17 cellular contexts compared by ENCODE assay signal in genomic region chr18:63306249-63306648, GRCh38. TPM values are rescaled to one million over a fixed set of nuclear protein-coding genes. Genes with fewer than 3 reads are reported as not detected.
DNase-seq lines count a peak whose midpoint lies in the region; ATAC-seq and TF ChIP-seq lines count a peak whose summit lies in the region.
"Had no signal": no experiment of that assay in that cellular context is flagged by ENCODE, and none has a peak within 500 bp of the region (broad histone marks: within the 10 kb centered on the region; RNA-seq: fewer than 3 reads in every experiment).

No MANE protein-coding gene starts in this region.

- H3K4me3 Mint-ChIP-seq in activated CD4-positive, alpha-beta T cell treated with anti-CD3 and anti-CD28 coated beads, Interleukin-2, amount 10 ng/mL, durations not matched to agents 7 days and 5 days = no peak overlapping the region
- H3K4me3 Mint-ChIP-seq in activated naive CD8-positive, alpha-beta T cell treated with anti-CD3 and anti-CD28 coated beads for 36 hours = no peak overlapping the region
- H3K4me3 Mint-ChIP-seq in GM23338 = no peak overlapping the region
- H3K4me3 Mint-ChIP-seq: endodermal cell had no signal

- H3K9me3 Mint-ChIP-seq in activated CD4-positive, alpha-beta T cell treated with anti-CD3 and anti-CD28 coated beads, Interleukin-2, amount 10 ng/mL, durations not matched to agents 7 days and 5 days = no peaks in the 10 kb centered on the region
- no peaks in the 10 kb centered on the region for H3K9me3 Mint-ChIP-seq in activated naive CD8-positive, alpha-beta T cell treated with anti-CD3 and anti-CD28 coated beads for 36 hours
- no peaks in the 10 kb centered on the region for H3K9me3 Mint-ChIP-seq in GM23338
- H3K9me3 Mint-ChIP-seq: endodermal cell had no signal

- H3K4me1 ChIP-seq in GM23338 (ENCODE audit: insufficient read depth) = no peaks in the 10 kb centered on the region
- H3K4me1 ChIP-seq: SJCRH30 had no signal

- H3K27ac Mint-ChIP-seq in activated CD4-positive, alpha-beta T cell treated with anti-CD3 and anti-CD28 coated beads, Interleukin-2, amount 10 ng/mL, durations not matched to agents 7 days and 5 days = peak overlapping the region; percentile 0
- H3K27ac Mint-ChIP-seq in activated naive CD8-positive, alpha-beta T cell treated with anti-CD3 and anti-CD28 coated beads for 36 hours = peak overlapping the region; percentile 5
- H3K27ac Mint-ChIP-seq in GM23338 = no peak overlapping the region
- H3K27ac Mint-ChIP-seq: endodermal cell had no signal

- no peak overlapping the region for H3K27ac ChIP-seq in GM23338 (ENCODE audit: low read depth)
- H3K27ac ChIP-seq: lower lobe of right lung, PC-9, SJCRH30 had no signal

- H3K36me3 Mint-ChIP-seq in activated CD4-positive, alpha-beta T cell treated with anti-CD3 and anti-CD28 coated beads, Interleukin-2, amount 10 ng/mL, durations not matched to agents 7 days and 5 days (ENCODE audit: low read depth) = peaks cover 66% of the 10 kb centered on the region
- peaks cover 64% of the 10 kb centered on the region for H3K36me3 Mint-ChIP-seq in activated naive CD8-positive, alpha-beta T cell treated with anti-CD3 and anti-CD28 coated beads for 36 hours
- H3K36me3 Mint-ChIP-seq in GM23338 (ENCODE audit: low read depth) = no peaks in the 10 kb centered on the region

- no peaks in the 10 kb centered on the region for H4K20me1 ChIP-seq in GM23338 (replicated peaks; ENCODE audit: insufficient read depth)

- no peak overlapping the region for H3K4me3 ChIP-seq in GM23338
- H3K4me3 ChIP-seq: heart left ventricle, lower lobe of right lung, PC-9, SJCRH30 had no signal

- H3K27me3 ChIP-seq in GM23338 (ENCODE audit: insufficient read depth) = no peaks in the 10 kb centered on the region
- H3K27me3 ChIP-seq: heart left ventricle, SJCRH30 had no signal

- H3K9me2 ChIP-seq in GM23338 (ENCODE audit: insufficient read depth) = 0 out of 2 replicates have a peak, but pooled peaks cover 4% of the 10 kb centered on the region

- DNase-seq in activated CD4-positive, alpha-beta T cell treated with anti-CD3 and anti-CD28 coated beads, Interleukin-2, amount 10 ng/mL, durations not matched to agents 7 days and 5 days = no peak
- DNase-seq in activated CD4-positive, alpha-beta T cell treated with anti-CD3 and anti-CD28 coated beads, Interleukin-2, amount 50 U/mL, for 1 hour = no peak
- DNase-seq in ELF-1 (ENCODE audit: low read depth, low spot score) (peak; percentile 34), renal cortical epithelial cell (ENCODE audit: low read depth) (peak; percentile 53), GM23338 (ENCODE audit: low spot score) (no peak), UCSD-AML1 (lab: John Stamatoyannopoulos, UW; ENCODE audit: unreplicated experiment) (no peak)
- DNase-seq in activated naive CD8-positive, alpha-beta T cell treated with anti-CD3 and anti-CD28 coated beads for 36 hours = no peak
- DNase-seq: activated CD4-positive, alpha-beta T cell treated with anti-CD3 and anti-CD28 coated beads for 1 hour; endodermal cell; heart left ventricle; lower lobe of right lung; NCI-H2107; PC-9; SJCRH30; stimulated activated naive CD4-positive, alpha-beta T cell treated with Interleukin-2 at 50 U/mL for 16 hours; T-helper 9 cell had no signal

- H3K4me2 ChIP-seq in GM23338 = no peak overlapping the region
- H3K4me2 ChIP-seq: PC-9 had no signal

- TF ChIP-seq CTCF in GM23338 (conservative IDR thresholded peaks at IDR 0.05; ENCODE audit: low read depth in 2 of 2) = no peak

- POLR2A ChIA-PET in activated CD4-positive, alpha-beta T cell treated with anti-CD3 and anti-CD28 coated beads, Interleukin-2, amount 10 ng/mL, durations not matched to agents 7 days and 5 days (lab: Charles Lee) = interaction anchor here (0.6 kb wide), 1 partner anchor 139 kb away, joined by 3 read pairs; no protein-coding TSS in a partner anchor

- no peaks in the 10 kb centered on the region for H3K79me2 ChIP-seq in GM23338 (replicated peaks; ENCODE audit: insufficient read depth)

- H3F3A ChIP-seq in GM23338 (replicated peaks; ENCODE audit: low read depth) = no peaks in the 10 kb centered on the region

- H3K36me3 ChIP-seq in GM23338 (ENCODE audit: insufficient read depth) = no peaks in the 10 kb centered on the region
- H3K36me3 ChIP-seq: heart left ventricle, lower lobe of right lung, SJCRH30 had no signal

- peaks cover 84% of the 10 kb centered on the region for H3K4me1 Mint-ChIP-seq in activated CD4-positive, alpha-beta T cell treated with anti-CD3 and anti-CD28 coated beads, Interleukin-2, amount 10 ng/mL, durations not matched to agents 7 days and 5 days
- peaks cover 79% of the 10 kb centered on the region for H3K4me1 Mint-ChIP-seq in activated naive CD8-positive, alpha-beta T cell treated with anti-CD3 and anti-CD28 coated beads for 36 hours
- peaks cover 2% of the 10 kb centered on the region; the same call in 1 of the 3 replicates for H3K4me1 Mint-ChIP-seq in GM23338
- H3K4me1 Mint-ChIP-seq: endodermal cell had no signal

- CTCF ChIA-PET in activated CD4-positive, alpha-beta T cell treated with anti-CD3 and anti-CD28 coated beads, Interleukin-2, amount 10 ng/mL, durations not matched to agents 7 days and 5 days (lab: Charles Lee) = interaction anchor here (0.8 to 3.4 kb wide), 7 partner anchors 8 to 290 kb away, joined by 3 to 30 read pairs (median 3); partner anchors contain the start of gene BCL2

- H3K27me3 Mint-ChIP-seq in activated CD4-positive, alpha-beta T cell treated with anti-CD3 and anti-CD28 coated beads, Interleukin-2, amount 10 ng/mL, durations not matched to agents 7 days and 5 days = no peaks in the 10 kb centered on the region
- H3K27me3 Mint-ChIP-seq in activated naive CD8-positive, alpha-beta T cell treated with anti-CD3 and anti-CD28 coated beads for 36 hours = no peaks in the 10 kb centered on the region
- no peaks in the 10 kb centered on the region for H3K27me3 Mint-ChIP-seq in GM23338 (ENCODE audit: insufficient read depth, low read depth, poor library complexity)

- no peak overlapping the region for H2AFZ ChIP-seq in GM23338
- H2AFZ ChIP-seq: PC-9 had no signal

- ATAC-seq in HG02571 (IDR thresholded peaks at IDR 0.05; ENCODE audit: unreplicated experiment) = no peak
- ATAC-seq in GM23338 = no peak
- ATAC-seq: lower lobe of right lung had no signal

TF ChIP-seq in GM23338, 12 proteins besides CTCF, POLR2A, EP300 and RAD21:
- TF ChIP-seq ZNF114 (CRISPR knock-in tag; IDR thresholded peaks at IDR 0.05) = no peak
- TF ChIP-seq ZNF331 (CRISPR knock-in tag; IDR thresholded peaks at IDR 0.05; ENCODE audit: low read depth) = no peak
- TF ChIP-seq CREB1 (CRISPR knock-in tag; IDR thresholded peaks at IDR 0.05; ENCODE audit: low read depth) = no peak
- no peak for TF ChIP-seq ETS1 (IDR thresholded peaks at IDR 0.05)
TF ChIP-seq in GM23338: peak in this region for 0.

RNA-seq across cellular contexts. Expression of gene BCL2, which starts 13.3 kb away (rescaled TPM):
- 100 to 1,000 TPM; 113 to 119 TPM for total RNA-seq in activated CD4-positive, alpha-beta T cell treated with anti-CD3 and anti-CD28 coated beads, Interleukin-2, amount 10 ng/mL, durations not matched to agents 7 days and 5 days
- total RNA-seq in activated naive CD8-positive, alpha-beta T cell treated with anti-CD3 and anti-CD28 coated beads for 36 hours = 10 to 100 TPM; 62.8 to 67.3 TPM
- 6.3 and 30.2 TPM in 2 replicates for total RNA-seq in renal cortical epithelial cell
- 4.0 and 7.3 TPM in 2 replicates for total RNA-seq in GM23338 (2014; rRNA removed; shearing (Covaris generic))
- 1.1 and 1.2 TPM in 2 replicates for polyA plus RNA-seq in GM23338 (2016; fragmentation: Nextera tagmentation; extraction: Ambion mirVana)

Comparison
In these comparisons a context has a peak if more than half of its experiments do, and no peak if none do; other contexts are left out.
1. DNase-seq: peak in ELF-1 (single experiment) and renal cortical epithelial cell (single experiment); none in activated CD4-positive, alpha-beta T cell treated with anti-CD3 and anti-CD28 coated beads, Interleukin-2, amount 10 ng/mL, durations not matched to agents 7 days and 5 days (single experiment), activated CD4-positive, alpha-beta T cell treated with anti-CD3 and anti-CD28 coated beads, Interleukin-2, amount 50 U/mL, for 1 hour (single experiment), activated naive CD8-positive, alpha-beta T cell treated with anti-CD3 and anti-CD28 coated beads for 36 hours (single experiment), GM23338 (single experiment) and UCSD-AML1 (single experiment).